Comparison of ENCODE assay signal across 2 cellular contexts in the genomic region with DNA sequence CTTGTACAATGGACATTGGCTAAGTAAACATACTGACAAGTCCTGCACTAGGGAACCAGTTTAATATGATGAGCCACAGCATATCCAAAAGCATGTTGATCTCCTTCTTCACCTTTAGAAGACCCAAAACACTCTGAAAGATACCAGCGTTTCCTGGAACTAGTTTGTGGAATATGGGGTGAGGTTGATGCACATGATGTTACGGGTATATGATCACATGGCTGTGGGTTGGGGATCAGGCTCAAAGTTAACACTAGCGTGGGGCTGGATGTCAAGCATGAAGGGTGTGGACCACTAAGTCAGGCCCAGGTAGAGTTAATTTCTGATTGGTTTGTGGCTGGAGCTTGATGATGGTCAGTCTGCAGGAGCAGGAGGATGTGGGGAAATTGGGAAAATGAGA.
TF ChIP-seq lines count a peak whose summit lies in the region.

No MANE protein-coding gene starts in this region.

TF ChIP-seq in K562, 482 proteins besides CTCF, POLR2A, EP300 and RAD21:
- TF ChIP-seq CAMTA2 (CRISPR knock-in tag; conservative IDR thresholded peaks at IDR 0.05) (no peak), SETDB1 (IDR thresholded peaks at IDR 0.05; ENCODE audit: low read length) (no peak), HLTF (IDR thresholded peaks at IDR 0.05) (no peak), GTF2F1 (IDR thresholded peaks at IDR 0.05; ENCODE audit: low read depth, low read length) (peak; percentile 57; the same call in 1 of the 2 replicates), JUN (IDR thresholded peaks at IDR 0.05; ENCODE audit: borderline replicate concordance, low read depth, low read length) (no peak), JUN (CRISPR knock-in tag; IDR thresholded peaks at IDR 0.05; ENCODE audit: borderline replicate concordance) (0 out of 2 replicates have a peak, but pooled peaks have one; percentile 26), FOXP1 (CRISPR knock-in tag; IDR thresholded peaks at IDR 0.05) (0 out of 2 replicates have a peak, but pooled peaks have one; percentile 39), TOE1 (IDR thresholded peaks at IDR 0.05; ENCODE audit: borderline replicate concordance) (no peak), TOE1 (CRISPR knock-in tag; IDR thresholded peaks at IDR 0.05; ENCODE audit: borderline replicate concordance, low read depth) (no peak), NFIC (IDR thresholded peaks at IDR 0.05) (no peak), ARID4B (CRISPR knock-in tag; IDR thresholded peaks at IDR 0.05) (0 out of 2 replicates have a peak, but pooled peaks have one; percentile 51), TEAD4 (IDR thresholded peaks at IDR 0.05; ENCODE audit: low read length) (no peak), TEAD4 (CRISPR knock-in tag; IDR thresholded peaks at IDR 0.05; ENCODE audit: borderline replicate concordance) (peak; percentile 8; the same call in 1 of the 2 replicates), ATF3 (IDR thresholded peaks at IDR 0.05) (no peak), ATF3 (CRISPR knock-in tag; conservative IDR thresholded peaks at IDR 0.05) (no peak), ZNF75A (CRISPR knock-in tag; IDR thresholded peaks at IDR 0.05) (no peak), ZNF785 (CRISPR knock-in tag; IDR thresholded peaks at IDR 0.05) (no peak), NR4A1 (CRISPR knock-in tag; IDR thresholded peaks at IDR 0.05) (no peak), NR4A1 (tag; IDR thresholded peaks at IDR 0.05) (no peak)
- TF ChIP-seq, protein P1, sequence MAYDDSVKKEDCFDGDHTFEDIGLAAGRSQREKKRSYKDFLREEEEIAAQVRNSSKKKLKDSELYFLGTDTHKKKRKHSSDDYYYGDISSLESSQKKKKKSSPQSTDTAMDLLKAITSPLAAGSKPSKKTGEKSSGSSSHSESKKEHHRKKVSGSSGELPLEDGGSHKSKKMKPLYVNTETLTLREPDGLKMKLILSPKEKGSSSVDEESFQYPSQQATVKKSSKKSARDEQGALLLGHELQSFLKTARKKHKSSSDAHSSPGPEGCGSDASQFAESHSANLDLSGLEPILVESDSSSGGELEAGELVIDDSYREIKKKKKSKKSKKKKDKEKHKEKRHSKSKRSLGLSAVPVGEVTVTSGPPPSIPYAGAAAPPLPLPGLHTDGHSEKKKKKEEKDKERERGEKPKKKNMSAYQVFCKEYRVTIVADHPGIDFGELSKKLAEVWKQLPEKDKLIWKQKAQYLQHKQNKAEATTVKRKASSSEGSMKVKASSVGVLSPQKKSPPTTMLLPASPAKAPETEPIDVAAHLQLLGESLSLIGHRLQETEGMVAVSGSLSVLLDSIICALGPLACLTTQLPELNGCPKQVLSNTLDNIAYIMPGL (CRISPR knock-in tag; IDR thresholded peaks at IDR 0.05): 0 out of 2 replicates have a peak, but pooled peaks have one; percentile 3
TF ChIP-seq in K562: peak in this region for 6.

TF ChIP-seq in HepG2, 621 proteins besides CTCF, POLR2A, EP300 and RAD21:
- no peak for TF ChIP-seq ZNF18 (CRISPR knock-in tag; IDR thresholded peaks at IDR 0.05; ENCODE audit: insufficient replicate concordance)
- TF ChIP-seq ZFY (CRISPR knock-in tag; IDR thresholded peaks at IDR 0.05): no peak
- TF ChIP-seq ZC3H13 (CRISPR knock-in tag; IDR thresholded peaks at IDR 0.05): no peak
- TF ChIP-seq AKAP8 (CRISPR knock-in tag; IDR thresholded peaks at IDR 0.05): no peak
- no peak for TF ChIP-seq TCF7 (IDR thresholded peaks at IDR 0.05; ENCODE audit: low read depth)
- TF ChIP-seq ZMYM2 (CRISPR knock-in tag; IDR thresholded peaks at IDR 0.05): no peak
- TF ChIP-seq ZNF253 (CRISPR knock-in tag; IDR thresholded peaks at IDR 0.05; ENCODE audit: borderline replicate concordance): no peak
- TF ChIP-seq ZNF414 (CRISPR knock-in tag; IDR thresholded peaks at IDR 0.05): no peak
